ENCODE assay signal across 7 cellular contexts in the genomic region with DNA sequence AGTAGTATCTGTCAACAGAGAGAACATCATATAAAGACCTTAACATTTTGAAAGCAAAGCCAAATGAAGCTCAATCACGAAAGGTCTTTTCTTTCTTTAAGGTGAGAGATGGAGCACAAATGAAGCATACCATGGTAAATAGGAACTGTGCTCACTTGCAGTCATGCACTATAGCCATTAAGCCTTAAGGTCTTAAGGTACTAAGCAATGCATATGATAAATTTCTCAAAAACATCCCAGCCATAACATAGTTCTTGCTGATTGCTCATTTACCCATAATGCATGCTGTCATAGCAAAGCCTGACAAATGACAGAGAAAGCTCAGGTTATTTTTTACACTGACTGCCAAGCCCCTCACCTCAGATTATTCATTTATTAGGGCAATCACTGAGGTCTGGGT.
"Had no signal": no experiment of that assay in that cellular context is flagged by ENCODE, and none has a peak within 500 bp of the region (broad histone marks: within the 10 kb centered on the region; RNA-seq: fewer than 3 reads in every experiment).

No MANE protein-coding gene starts in this region.

- DNase-seq: KBM-7, KG1 had no signal

- ATAC-seq: HepG2, K562 had no signal

- H3K36me3 Mint-ChIP-seq: IgD-negative memory B cell had no signal

- H3K4me3 ChIP-seq: K562 had no signal

- H3K27ac Mint-ChIP-seq: IgD-negative memory B cell had no signal

- H3K4me1 Mint-ChIP-seq: IgD-negative memory B cell had no signal

- H3K27ac ChIP-seq: HL-60, KMS-11 had no signal

- H3K4me3 Mint-ChIP-seq: IgD-negative memory B cell had no signal
